ENCODE assay signal across 1 cellular context in the genomic region with DNA sequence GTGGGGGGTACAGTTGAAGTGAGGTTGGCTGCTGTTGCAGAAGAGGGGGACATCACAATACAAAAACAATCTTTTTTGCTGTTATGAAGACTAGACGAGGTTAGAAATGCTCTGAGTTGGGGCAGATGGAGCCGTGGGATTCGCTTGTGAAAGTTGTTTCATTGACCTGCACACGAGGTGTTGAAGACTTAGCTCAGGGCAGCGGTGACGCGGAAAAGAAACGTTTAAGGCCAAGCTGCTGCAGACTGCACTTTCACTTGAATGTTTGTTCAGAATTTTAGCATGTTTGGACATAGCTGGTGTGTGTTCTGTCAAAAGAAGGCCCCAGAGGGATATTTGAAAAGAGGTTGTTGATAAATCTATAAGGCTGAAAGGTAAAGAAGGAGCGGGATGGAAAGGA.
TF ChIP-seq lines count a peak whose summit lies in the region.

No MANE protein-coding gene starts in this region.

TF ChIP-seq in SK-N-SH, 30 proteins besides CTCF, POLR2A, EP300 and RAD21 (continued from another document):
- TF ChIP-seq CHD2 (IDR thresholded peaks at IDR 0.05; ENCODE audit: low read length, partially characterized antibody) (no peak), TEAD4 (IDR thresholded peaks at IDR 0.05; ENCODE audit: borderline replicate concordance, insufficient read depth) (no peak), GATA2 (CRISPR knock-in tag; IDR thresholded peaks at IDR 0.05) (no peak), FOSL2 (IDR thresholded peaks at IDR 0.05; ENCODE audit: borderline replicate concordance, low read depth) (no peak), PBX3 (IDR thresholded peaks at IDR 0.05) (no peak), JUND (IDR thresholded peaks at IDR 0.05) (no peak), NRF1 (IDR thresholded peaks at IDR 0.05; ENCODE audit: low read depth, low read length) (no peak), NFIC (IDR thresholded peaks at IDR 0.05; ENCODE audit: borderline replicate concordance) (no peak), SIN3A (IDR thresholded peaks at IDR 0.05; ENCODE audit: borderline replicate concordance, low read depth, low read length) (no peak), YY1 (IDR thresholded peaks at IDR 0.05; ENCODE audit: low read depth) (no peak), TCF12 (IDR thresholded peaks at IDR 0.05) (no peak), POLR2AphosphoS5 (IDR thresholded peaks at IDR 0.05; ENCODE audit: low read depth, low read length) (no peak), FOXM1 (IDR thresholded peaks at IDR 0.05; ENCODE audit: low read depth) (no peak)
- TF ChIP-seq, protein P1, sequence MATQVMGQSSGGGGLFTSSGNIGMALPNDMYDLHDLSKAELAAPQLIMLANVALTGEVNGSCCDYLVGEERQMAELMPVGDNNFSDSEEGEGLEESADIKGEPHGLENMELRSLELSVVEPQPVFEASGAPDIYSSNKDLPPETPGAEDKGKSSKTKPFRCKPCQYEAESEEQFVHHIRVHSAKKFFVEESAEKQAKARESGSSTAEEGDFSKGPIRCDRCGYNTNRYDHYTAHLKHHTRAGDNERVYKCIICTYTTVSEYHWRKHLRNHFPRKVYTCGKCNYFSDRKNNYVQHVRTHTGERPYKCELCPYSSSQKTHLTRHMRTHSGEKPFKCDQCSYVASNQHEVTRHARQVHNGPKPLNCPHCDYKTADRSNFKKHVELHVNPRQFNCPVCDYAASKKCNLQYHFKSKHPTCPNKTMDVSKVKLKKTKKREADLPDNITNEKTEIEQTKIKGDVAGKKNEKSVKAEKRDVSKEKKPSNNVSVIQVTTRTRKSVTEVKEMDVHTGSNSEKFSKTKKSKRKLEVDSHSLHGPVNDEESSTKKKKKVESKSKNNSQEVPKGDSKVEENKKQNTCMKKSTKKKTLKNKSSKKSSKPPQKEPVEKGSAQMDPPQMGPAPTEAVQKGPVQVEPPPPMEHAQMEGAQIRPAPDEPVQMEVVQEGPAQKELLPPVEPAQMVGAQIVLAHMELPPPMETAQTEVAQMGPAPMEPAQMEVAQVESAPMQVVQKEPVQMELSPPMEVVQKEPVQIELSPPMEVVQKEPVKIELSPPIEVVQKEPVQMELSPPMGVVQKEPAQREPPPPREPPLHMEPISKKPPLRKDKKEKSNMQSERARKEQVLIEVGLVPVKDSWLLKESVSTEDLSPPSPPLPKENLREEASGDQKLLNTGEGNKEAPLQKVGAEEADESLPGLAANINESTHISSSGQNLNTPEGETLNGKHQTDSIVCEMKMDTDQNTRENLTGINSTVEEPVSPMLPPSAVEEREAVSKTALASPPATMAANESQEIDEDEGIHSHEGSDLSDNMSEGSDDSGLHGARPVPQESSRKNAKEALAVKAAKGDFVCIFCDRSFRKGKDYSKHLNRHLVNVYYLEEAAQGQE (IDR thresholded peaks at IDR 0.05; ENCODE audit: low read depth, low read length), result no peak
TF ChIP-seq in SK-N-SH: peak in this region for 0.
